In genomic region chr1:206679738-206680211, GRCh38 we compare ENCODE assay signal across 1 cellular context.
TF ChIP-seq lines count a peak whose summit lies in the region.

No MANE protein-coding gene starts in this region.

TF ChIP-seq in GM12878, 131 proteins besides CTCF, POLR2A, EP300 and RAD21 (continued from another document):
- TF ChIP-seq ZNF687 (IDR thresholded peaks at IDR 0.05) (peak; percentile 65), TARDBP (IDR thresholded peaks at IDR 0.05; ENCODE audit: borderline replicate concordance) (no peak), TBL1XR1 (IDR thresholded peaks at IDR 0.05; ENCODE audit: low read depth, low read length) (peak; percentile 83; the same call in 1 of the 2 replicates), SMC3 (IDR thresholded peaks at IDR 0.05; ENCODE audit: borderline replicate concordance, low read length) (no peak), CHD2 (IDR thresholded peaks at IDR 0.05; ENCODE audit: borderline replicate concordance, low read depth, low read length) (peak; percentile 71; the same call in 1 of the 2 replicates), YBX1 (IDR thresholded peaks at IDR 0.05) (no peak), NFIC (IDR thresholded peaks at IDR 0.05; ENCODE audit: low read depth, low read length) (peak; percentile 93), TCF3 (IDR thresholded peaks at IDR 0.05; ENCODE audit: borderline replicate concordance, insufficient read depth, low read depth, low read length) (peak; percentile 97), SP1 (IDR thresholded peaks at IDR 0.05; ENCODE audit: low read depth, low read length) (peak; percentile 65), NFYA (IDR thresholded peaks at IDR 0.05; ENCODE audit: borderline replicate concordance, low read depth, low read length) (no peak), HCFC1 (IDR thresholded peaks at IDR 0.05; ENCODE audit: low read length) (0 out of 2 replicates have a peak, but pooled peaks have one; percentile 13), ESRRA (IDR thresholded peaks at IDR 0.05; ENCODE audit: low read length) (no peak), MYC (IDR thresholded peaks at IDR 0.05; ENCODE audit: insufficient read depth, insufficient read length, insufficient replicate concordance, low read length, severe bottlenecking) (no peak)
TF ChIP-seq in GM12878: peak in this region for 64.
